Comparison of ENCODE assay signal across 1 cellular context in genomic region chr1:228404107-228404720, GRCh38.
TF ChIP-seq lines count a peak whose summit lies in the region.

No MANE protein-coding gene starts in this region.

TF ChIP-seq in HCT116, 20 proteins besides CTCF, POLR2A, EP300 and RAD21 (continued from another document):
- no peak for TF ChIP-seq REST (IDR thresholded peaks at IDR 0.05; ENCODE audit: low read depth)
- no peak for TF ChIP-seq SP1 (IDR thresholded peaks at IDR 0.05; ENCODE audit: low read depth)
- TF ChIP-seq CBX3 (IDR thresholded peaks at IDR 0.05; ENCODE audit: low read depth): no peak
- TF ChIP-seq MAX (IDR thresholded peaks at IDR 0.05): no peak
- TF ChIP-seq ZBTB33 (IDR thresholded peaks at IDR 0.05; ENCODE audit: extremely low read depth, insufficient replicate concordance, low read length): no peak
